Comparison of ENCODE assay signal across 15 cellular contexts in genomic region chr7:135150072-135150782, GRCh38. TPM values are rescaled to one million over a fixed set of nuclear protein-coding genes. Genes with fewer than 3 reads are reported as not detected.
DNase-seq lines count a peak whose midpoint lies in the region; ATAC-seq, FAIRE-seq and TF ChIP-seq lines count a peak whose summit lies in the region.
"Had no signal": no experiment of that assay in that cellular context is flagged by ENCODE, and none has a peak within 500 bp of the region (broad histone marks: within the 10 kb centered on the region; RNA-seq: fewer than 3 reads in every experiment).

No MANE protein-coding gene starts in this region.

- no peak for FAIRE-seq in K562 (lab: Jason Lieb, UNC)
- FAIRE-seq: keratinocyte, RCC 7860 had no signal

- no TSS peak for BruUV-seq in K562 (replicated peaks; lab: Mats Ljungman, UMichigan)

- H3K27ac ChIP-seq in K562 (ENCODE audit: extremely low read depth, low read depth, low read length) (no peak overlapping the region), upper lobe of right lung (peak overlapping the region; percentile 96)
- H3K27ac ChIP-seq: C4-2B, WERI-Rb-1 had no signal

- CTCF ChIA-PET in K562 (lab: Yijun Ruan, JAX; ENCODE audit: low intra/inter-chr PET ratio), result no interaction called here

- no peak for TF ChIP-seq POLR2A in K562 (conservative IDR thresholded peaks at IDR 0.05)

- no peak for DNase-seq in activated naive CD4-positive, alpha-beta T cell treated with anti-CD3 and anti-CD28 coated beads, Interleukin-2, amount 50 U/mL, for 16 hours
- no peak for DNase-seq in K562 (ENCODE audit: extremely low read depth in 1 of 4, low spot score in 3 of 4)
- no peak for DNase-seq in memory B cell (ENCODE audit: low spot score in 2 of 2)
- no peak for DNase-seq in upper lobe of right lung
- no peak for DNase-seq in progenitor cell of endocrine pancreas (ENCODE audit: low spot score, unreplicated experiment)
- no peak for DNase-seq in HFFc6
- DNase-seq: anterior cingulate cortex, NCI-H2029, WERI-Rb-1 had no signal

- H3K27me3 ChIP-seq in K562 (ENCODE audit: control insufficient read depth in 2 of 2, insufficient read depth in 2 of 2, low read length in 2 of 2) (no peaks in the 10 kb centered on the region), upper lobe of right lung (no peaks in the 10 kb centered on the region)

- H3K36me3 Mint-ChIP-seq in activated naive CD4-positive, alpha-beta T cell treated with anti-CD3 and anti-CD28 coated beads, Interleukin-2, amount 50 U/mL, for 24 hours, result peaks cover 28% of the 10 kb centered on the region
- H3K36me3 Mint-ChIP-seq in memory B cell (peaks cover 25% of the 10 kb centered on the region), progenitor cell of endocrine pancreas (ENCODE audit: insufficient read depth) (peaks cover 8% of the 10 kb centered on the region), HFFc6 (ENCODE audit: low read depth) (peaks cover 14% of the 10 kb centered on the region)

- POLR2A ChIA-PET in K562 (lab: Yijun Ruan, JAX), result interaction anchor here (2.3 kb wide), 1 partner anchor 10 kb away, joined by 11 read pairs; no protein-coding TSS in a partner anchor

- no peak overlapping the region for H3K4me2 ChIP-seq in K562 (ENCODE audit: insufficient read depth, low read length)

- no peak overlapping the region for H3K9ac ChIP-seq in K562 (ENCODE audit: insufficient read depth in 1 of 2, low read depth in 2 of 2, low read length in 2 of 2)

- H3K4me1 ChIP-seq in K562 (replicated peaks in 1 of 2; ENCODE audit: control insufficient read depth in 2 of 2, insufficient read depth in 2 of 2, low read length in 2 of 2) (peaks cover 0 to 11% of the 10 kb centered on the region in 2 experiments; a peak in 3 of 5 replicates), upper lobe of right lung (peaks cover 43% of the 10 kb centered on the region)

- peaks cover 18% of the 10 kb centered on the region for H3K9me3 Mint-ChIP-seq in activated naive CD4-positive, alpha-beta T cell treated with anti-CD3 and anti-CD28 coated beads, Interleukin-2, amount 50 U/mL, for 24 hours
- H3K9me3 Mint-ChIP-seq in memory B cell (peaks cover 10% of the 10 kb centered on the region), progenitor cell of endocrine pancreas (ENCODE audit: low read depth) (peaks cover 22% of the 10 kb centered on the region), HFFc6 (peaks cover 12% of the 10 kb centered on the region)

- H3K4me3 ChIP-seq in K562 (no peak overlapping the region), upper lobe of right lung (peak overlapping the region; percentile 61)

- TF ChIP-seq CTCF in K562 (IDR thresholded peaks at IDR 0.05 in 2 of 3, conservative IDR thresholded peaks at IDR 0.05 in 1 of 3; ENCODE audit: insufficient read depth in 2 of 3, low read depth in 1 of 3, low read length in 3 of 3) (no peak), upper lobe of right lung (IDR thresholded peaks at IDR 0.05) (no peak), progenitor cell of endocrine pancreas (IDR thresholded peaks at IDR 0.05; ENCODE audit: unreplicated experiment) (no peak), HFFc6 (IDR thresholded peaks at IDR 0.05) (no peak)

- intact Hi-C loops in K562 (cut with micrococcal nuclease) (no loop called here), upper lobe of right lung (cut with DNase I) (no loop called here)

- no peaks in the 10 kb centered on the region for H3K79me2 ChIP-seq in K562 (ENCODE audit: control insufficient read depth, insufficient read depth, low read length)

- no peaks in the 10 kb centered on the region for H3K36me3 ChIP-seq in K562 (ENCODE audit: control insufficient read depth, insufficient read depth, low read length)
- no peaks in the 10 kb centered on the region for H3K36me3 ChIP-seq in upper lobe of right lung
- H3K36me3 ChIP-seq: WERI-Rb-1 had no signal

- H3K4me3 Mint-ChIP-seq in activated naive CD4-positive, alpha-beta T cell treated with anti-CD3 and anti-CD28 coated beads, Interleukin-2, amount 50 U/mL, for 24 hours, result peak overlapping the region; percentile 89
- H3K4me3 Mint-ChIP-seq in memory B cell (peak overlapping the region; percentile 66), progenitor cell of endocrine pancreas (ENCODE audit: low read depth) (no peak overlapping the region), HFFc6 (no peak overlapping the region)

- ATAC-seq in K562, result no peak
- ATAC-seq in memory B cell (ENCODE audit: low read depth), result no peak
- peak; percentile 26 for ATAC-seq in upper lobe of right lung
- ATAC-seq in GM21360 (IDR thresholded peaks at IDR 0.05; ENCODE audit: unreplicated experiment), result no peak
- ATAC-seq: esophagus mucosa had no signal

- no peak overlapping the region for H2AFZ ChIP-seq in K562 (ENCODE audit: low read depth, low read length)

- peak overlapping the region; percentile 66 for H3K27ac Mint-ChIP-seq in activated naive CD4-positive, alpha-beta T cell treated with anti-CD3 and anti-CD28 coated beads, Interleukin-2, amount 50 U/mL, for 24 hours
- H3K27ac Mint-ChIP-seq in memory B cell (peak overlapping the region; percentile 98), progenitor cell of endocrine pancreas (no peak overlapping the region), HFFc6 (no peak overlapping the region)

- H3K9me1 ChIP-seq in K562 (ENCODE audit: control insufficient read depth, insufficient read depth, low read length), result no peaks in the 10 kb centered on the region

- TF ChIP-seq RAD21 in K562 (CRISPR knock-in tag; conservative IDR thresholded peaks at IDR 0.05 in 1 of 2, IDR thresholded peaks at IDR 0.05 in 1 of 2), result no peak

- in situ Hi-C loops in K562 (cut with MboI), result no loop called here

- no peaks in the 10 kb centered on the region for H3K27me3 Mint-ChIP-seq in activated naive CD4-positive, alpha-beta T cell treated with anti-CD3 and anti-CD28 coated beads, Interleukin-2, amount 50 U/mL, for 24 hours
- H3K27me3 Mint-ChIP-seq in memory B cell (no peaks in the 10 kb centered on the region), progenitor cell of endocrine pancreas (no peaks in the 10 kb centered on the region), HFFc6 (ENCODE audit: insufficient read depth) (no peaks in the 10 kb centered on the region; the same call in 1 of the 2 replicates)

- 16% methylated on average over 8 of the region's 8 CpGs for WGBS in K562 (ENCODE audit: insufficient coverage, low coverage, missing lambda C conversion rate)

- H3K9me3 ChIP-seq in K562 (replicated peaks; ENCODE audit: control insufficient read depth, insufficient read depth, low read depth, low read length), result no peaks in the 10 kb centered on the region; the same call in 1 of the 2 replicates
- no peaks in the 10 kb centered on the region for H3K9me3 ChIP-seq in upper lobe of right lung

- peaks cover 88% of the 10 kb centered on the region for H3K4me1 Mint-ChIP-seq in activated naive CD4-positive, alpha-beta T cell treated with anti-CD3 and anti-CD28 coated beads, Interleukin-2, amount 50 U/mL, for 24 hours
- H3K4me1 Mint-ChIP-seq in memory B cell (peaks cover 53% of the 10 kb centered on the region), progenitor cell of endocrine pancreas (ENCODE audit: low read depth) (peaks cover 8% of the 10 kb centered on the region), HFFc6 (ENCODE audit: low read depth) (peaks cover 43% of the 10 kb centered on the region)

- TF ChIP-seq EP300 in K562 (IDR thresholded peaks at IDR 0.05; ENCODE audit: low read length), result no peak

- H4K20me1 ChIP-seq in K562 (replicated peaks; ENCODE audit: control insufficient read depth, insufficient read depth, low read length), result no peaks in the 10 kb centered on the region

RNA-seq across cellular contexts. Expression of gene TMEM140, which starts 2.4 kb away (rescaled TPM):
- total RNA-seq in K562 (2011; cell fraction: chromatin; rRNA removed; ENCODE audit: low replicate concordance), result 0.37 and 0.60 TPM in 2 replicates
- total RNA-seq in K562 (2011; cell fraction: nucleolus; rRNA removed), result 0.17 and 0.39 TPM in 2 replicates
- total RNA-seq in K562 (2011; cell fraction: nucleoplasm; rRNA removed), result not detected in 2 replicates
- total RNA-seq in K562 (2014; rRNA removed), result 0.23 and 0.24 TPM in 2 replicates
- total RNA-seq in K562 (2014; rRNA removed; fragmentation: Illumina TruSeq; extraction: Trizol), result 0.15 and 0.22 TPM in 2 replicates
- total RNA-seq in K562 (2015; rRNA removed; fragmentation: Illumina TruSeq; extraction: Trizol), result 0.19 and 0.36 TPM in 2 replicates
- total RNA-seq in K562 (2021), result 0.29 and 0.33 TPM in 2 replicates
- 0.03 TPM in 1 of 2 replicates, not detected in the other for polyA plus RNA-seq in K562 (2011; rRNA removed)
- polyA plus RNA-seq in K562 (2011; cell fraction: cytosol; rRNA removed), result 0.04 TPM in 1 of 2 replicates, not detected in the other
- not detected in 2 replicates for polyA plus RNA-seq in K562 (2011; cell fraction: nucleus; rRNA removed)
- 12.5 and 24.1 TPM in 2 replicates for polyA plus RNA-seq in K562 (2012)
- 0.15 and 0.19 TPM in 2 replicates for polyA plus RNA-seq in K562 (2014; fragmentation: Illumina TruSeq; extraction: Trizol)
- polyA plus RNA-seq in K562 (2014; fragmentation: Nextera tagmentation; extraction: Ambion mirVana), result under 1 TPM; 0.35 to 0.82 TPM
- polyA plus RNA-seq in K562 (2014; rRNA removed), result 0.11 TPM in 1 of 2 replicates, not detected in the other
- 0.35 TPM in 1 of 2 replicates, not detected in the other for polyA minus RNA-seq in K562 (2011; rRNA and poly(A)+ RNA removed)
- polyA minus RNA-seq in K562 (2011; cell fraction: cytosol; rRNA and poly(A)+ RNA removed), result not detected in 2 replicates
- 0.40 TPM in 1 of 2 replicates, not detected in the other for polyA minus RNA-seq in K562 (2011; cell fraction: nucleus; rRNA and poly(A)+ RNA removed)
- 31.2 TPM for total RNA-seq in upper lobe of right lung
- 0.14 TPM in 1 of 2 replicates, not detected in the other for total RNA-seq in progenitor cell of endocrine pancreas
- 1 to 10 TPM in 4 of 6 experiments, under 1 TPM in 2; 0.47 to 2.2 (median 1.6) TPM for total RNA-seq in HFFc6 (2021; fragmentation: NEBNext Ultra II Directional; extraction: Animal tissue kit (Norgen Biotek cat#: 25700))

RNA-seq across cellular contexts. Expression of gene CYREN, which starts 20.3 kb away (rescaled TPM):
- total RNA-seq in K562 (2011; cell fraction: chromatin; rRNA removed; ENCODE audit: low replicate concordance), result 74.7 and 156 TPM in 2 replicates
- total RNA-seq in K562 (2011; cell fraction: nucleolus; rRNA removed), result 93.6 and 122 TPM in 2 replicates
- total RNA-seq in K562 (2011; cell fraction: nucleoplasm; rRNA removed), result 99.6 and 104 TPM in 2 replicates
- total RNA-seq in K562 (2014; rRNA removed), result 108 and 116 TPM in 2 replicates
- 73.8 and 79.8 TPM in 2 replicates for total RNA-seq in K562 (2014; rRNA removed; fragmentation: Illumina TruSeq; extraction: Trizol)
- total RNA-seq in K562 (2015; rRNA removed; fragmentation: Illumina TruSeq; extraction: Trizol), result 94.7 and 97.3 TPM in 2 replicates
- 93.9 and 102 TPM in 2 replicates for total RNA-seq in K562 (2021)
- 70.3 and 76.7 TPM in 2 replicates for polyA plus RNA-seq in K562 (2011; rRNA removed)
- polyA plus RNA-seq in K562 (2011; cell fraction: cytosol; rRNA removed), result 64.8 and 71.7 TPM in 2 replicates
- 63.9 and 68.6 TPM in 2 replicates for polyA plus RNA-seq in K562 (2011; cell fraction: nucleus; rRNA removed)
- 76.0 and 88.6 TPM in 2 replicates for polyA plus RNA-seq in K562 (2012)
- polyA plus RNA-seq in K562 (2014; fragmentation: Illumina TruSeq; extraction: Trizol), result 88.8 and 93.4 TPM in 2 replicates
- polyA plus RNA-seq in K562 (2014; fragmentation: Nextera tagmentation; extraction: Ambion mirVana), result 10 to 100 TPM; 13.9 to 25.5 TPM
- polyA plus RNA-seq in K562 (2014; rRNA removed), result 87.2 and 91.9 TPM in 2 replicates
- 91.4 and 96.8 TPM in 2 replicates for polyA minus RNA-seq in K562 (2011; rRNA and poly(A)+ RNA removed)
- 41.0 and 42.8 TPM in 2 replicates for polyA minus RNA-seq in K562 (2011; cell fraction: cytosol; rRNA and poly(A)+ RNA removed)
- polyA minus RNA-seq in K562 (2011; cell fraction: nucleus; rRNA and poly(A)+ RNA removed), result 68.5 and 107 TPM in 2 replicates
- total RNA-seq in upper lobe of right lung, result 39.3 TPM
- total RNA-seq in progenitor cell of endocrine pancreas, result 73.8 and 76.1 TPM in 2 replicates
- 10 to 100 TPM; 26.4 to 32.8 (median 30.0) TPM for total RNA-seq in HFFc6 (2021; fragmentation: NEBNext Ultra II Directional; extraction: Animal tissue kit (Norgen Biotek cat#: 25700))

Comparison
In these comparisons a context has a peak if more than half of its experiments do, and no peak if none do; other contexts are left out.
1. H3K27ac Mint-ChIP-seq: peak in activated naive CD4-positive, alpha-beta T cell treated with anti-CD3 and anti-CD28 coated beads, Interleukin-2, amount 50 U/mL, for 24 hours (single experiment) and memory B cell (single experiment); none in progenitor cell of endocrine pancreas (single experiment) and HFFc6 (single experiment).
2. H3K4me3 Mint-ChIP-seq: peak in activated naive CD4-positive, alpha-beta T cell treated with anti-CD3 and anti-CD28 coated beads, Interleukin-2, amount 50 U/mL, for 24 hours (single experiment) and memory B cell (single experiment); none in progenitor cell of endocrine pancreas (single experiment) and HFFc6 (single experiment).
3. RNA of gene TMEM140, which starts 2.4 kb away (total RNA-seq): 31.2 TPM in upper lobe of right lung (single experiment); 0.47 to 2.2 TPM in HFFc6, 0.15 to 0.60 TPM in K562 and 0.14 TPM in progenitor cell of endocrine pancreas; every median in the first group is over 10 times any median in the second.